Comparison of ENCODE assay signal across 28 cellular contexts in genomic region chr17:81130385-81131288, GRCh38. TPM values are rescaled to one million over a fixed set of nuclear protein-coding genes. Genes with fewer than 3 reads are reported as not detected.
DNase-seq lines count a peak whose midpoint lies in the region; TF ChIP-seq lines count a peak whose summit lies in the region.
"Had no signal": no experiment of that assay in that cellular context is flagged by ENCODE, and none has a peak within 500 bp of the region (broad histone marks: within the 10 kb centered on the region; RNA-seq: fewer than 3 reads in every experiment).

No MANE protein-coding gene starts in this region.

- no peak overlapping the region for H3K27ac Mint-ChIP-seq in neural progenitor cell
- H3K27ac Mint-ChIP-seq in osteocyte (ENCODE audit: unreplicated experiment), result no peak overlapping the region
- H3K27ac Mint-ChIP-seq: activated B cell treated with CpG ODN at 0.5 μM for 24 hours; activated CD4-positive, alpha-beta memory T cell treated with anti-CD3 and anti-CD28 coated beads, Interleukin-2, amount 10 ng/mL, durations not matched to agents 7 days and 5 days; type B pancreatic cell had no signal

- H2AFZ ChIP-seq in hepatocyte, result no peak overlapping the region
- H2AFZ ChIP-seq in neural progenitor cell (replicated peaks), result no peak overlapping the region

- DNase-seq in hepatocyte (ENCODE audit: low spot score) (no peak), neural progenitor cell (ENCODE audit: low spot score) (peak; percentile 62), tibial nerve (ENCODE audit: low spot score in 2 of 2) (no peak), osteocyte (ENCODE audit: extremely low spot score, unreplicated experiment) (no peak), DMS153 (lab: John Stamatoyannopoulos, UW) (no peak), OCI-M2 (lab: John Stamatoyannopoulos, UW; ENCODE audit: unreplicated experiment) (no peak), GM10266 (ENCODE audit: extremely low spot score) (no peak)
- DNase-seq: activated B cell treated with CpG ODN at 0.5 μM for 24 hours; activated CD4-positive, alpha-beta memory T cell treated with anti-CD3 and anti-CD28 coated beads, Interleukin-2, amount 10 ng/mL, durations not matched to agents 7 days and 5 days; activated gamma-delta T cell treated with Interleukin-2 at 50 U/mL for 16 hours; activated T-cell treated with anti-CD3 and anti-CD28 coated beads for 4 hours; adrenal gland; effector CD4-positive, alpha-beta T cell; NCI-H1105 treated with DMSO at 0.1 percent for 48 hours; NCI-H510A treated with DMSO at 0.1 percent for 48 hours; RPMI8226; stimulated activated CD4-positive, alpha-beta T cell treated with anti-CD3 and anti-CD28 coated beads, Interleukin-2, amount 100 ng/mL, for 48 hours; stimulated activated naive CD8-positive, alpha-beta T cell treated with anti-CD3 and anti-CD28 coated beads, Interleukin-15, Interleukin-2, amounts not matched to agents 100 U/mL and 50 U/mL, for 24 hours had no signal

- H3K4me3 ChIP-seq in hepatocyte (no peak overlapping the region), neural progenitor cell (no peak overlapping the region), tibial nerve (peak overlapping the region; percentile 35 to 65 (median 44))
- H3K4me3 ChIP-seq: adrenal gland, cardiac muscle cell, skin epidermis had no signal

- H3K9me3 Mint-ChIP-seq in neural progenitor cell (no peaks in the 10 kb centered on the region), osteocyte (ENCODE audit: unreplicated experiment) (no peaks in the 10 kb centered on the region)
- H3K9me3 Mint-ChIP-seq: activated B cell treated with CpG ODN at 0.5 μM for 24 hours; activated CD4-positive, alpha-beta memory T cell treated with anti-CD3 and anti-CD28 coated beads, Interleukin-2, amount 10 ng/mL, durations not matched to agents 7 days and 5 days; type B pancreatic cell had no signal

- peak in 1 of 2 donors; percentile 76 for TF ChIP-seq EP300 in tibial nerve (IDR thresholded peaks at IDR 0.05)

- no peaks in the 10 kb centered on the region for H3F3A ChIP-seq in neural progenitor cell (ENCODE audit: low read depth)

- H3K36me3 ChIP-seq in hepatocyte (replicated peaks; ENCODE audit: insufficient read depth, low read depth), result no peaks in the 10 kb centered on the region
- H3K36me3 ChIP-seq in neural progenitor cell, result no peaks in the 10 kb centered on the region
- peaks cover 0 to 28% (median 0%) of the 10 kb centered on the region in 3 donors for H3K36me3 ChIP-seq in tibial nerve
- H3K36me3 ChIP-seq: adrenal gland, cardiac muscle cell had no signal

- H3K36me3 Mint-ChIP-seq in neural progenitor cell (no peaks in the 10 kb centered on the region), osteocyte (ENCODE audit: unreplicated experiment) (no peaks in the 10 kb centered on the region)
- H3K36me3 Mint-ChIP-seq: type B pancreatic cell had no signal

- H3K4me1 ChIP-seq in hepatocyte (ENCODE audit: insufficient read depth) (peaks cover 14% of the 10 kb centered on the region), neural progenitor cell (peaks cover 19% of the 10 kb centered on the region), tibial nerve (peaks cover 0 to 43% (median 11%) of the 10 kb centered on the region in 4 donors)
- H3K4me1 ChIP-seq: adrenal gland had no signal

- H3K9me2 ChIP-seq in hepatocyte (replicated peaks; ENCODE audit: insufficient read depth), result no peaks in the 10 kb centered on the region

- H4K20me1 ChIP-seq in hepatocyte (ENCODE audit: insufficient read depth, poor library complexity, severe bottlenecking), result no peaks in the 10 kb centered on the region
- no peaks in the 10 kb centered on the region for H4K20me1 ChIP-seq in neural progenitor cell (ENCODE audit: low read depth)

- no peak for TF ChIP-seq POLR2A in tibial nerve (IDR thresholded peaks at IDR 0.05)

- H3K4me3 Mint-ChIP-seq in neural progenitor cell (no peak overlapping the region), osteocyte (ENCODE audit: unreplicated experiment) (no peak overlapping the region)
- H3K4me3 Mint-ChIP-seq: activated B cell treated with CpG ODN at 0.5 μM for 24 hours; activated CD4-positive, alpha-beta memory T cell treated with anti-CD3 and anti-CD28 coated beads, Interleukin-2, amount 10 ng/mL, durations not matched to agents 7 days and 5 days; type B pancreatic cell had no signal

- H3K27me3 ChIP-seq in hepatocyte (no peaks in the 10 kb centered on the region), neural progenitor cell (no peaks in the 10 kb centered on the region), tibial nerve (no peaks in the 10 kb centered on the region)
- H3K27me3 ChIP-seq: adrenal gland, cardiac muscle cell had no signal

- H3K27me3 Mint-ChIP-seq in neural progenitor cell (ENCODE audit: insufficient read depth, low read depth), result no peaks in the 10 kb centered on the region
- H3K27me3 Mint-ChIP-seq in osteocyte (ENCODE audit: unreplicated experiment), result no peaks in the 10 kb centered on the region
- H3K27me3 Mint-ChIP-seq: activated B cell treated with CpG ODN at 0.5 μM for 24 hours; activated CD4-positive, alpha-beta memory T cell treated with anti-CD3 and anti-CD28 coated beads, Interleukin-2, amount 10 ng/mL, durations not matched to agents 7 days and 5 days; type B pancreatic cell had no signal

- H3K9me3 ChIP-seq in hepatocyte (ENCODE audit: low read depth), result no peaks in the 10 kb centered on the region
- no peaks in the 10 kb centered on the region for H3K9me3 ChIP-seq in neural progenitor cell (ENCODE audit: low read depth)
- H3K9me3 ChIP-seq in tibial nerve, result no peaks in the 10 kb centered on the region
- H3K9me3 ChIP-seq: adrenal gland had no signal

- H3K27ac ChIP-seq in angular gyrus (ENCODE audit: low read depth, low read length), result peak overlapping the region; percentile 100
- H3K27ac ChIP-seq in hepatocyte, result peak overlapping the region; percentile 76
- H3K27ac ChIP-seq in neural progenitor cell, result no peak overlapping the region
- H3K27ac ChIP-seq in tibial nerve, result peak overlapping the region; percentile 77 to 95 (median 87)
- H3K27ac ChIP-seq: adrenal gland, cardiac muscle cell had no signal

- WGBS in hepatocyte (ENCODE audit: low lambda C conversion rate, missing lambda C conversion rate), result 89% methylated on average over 36 of the region's 38 CpGs
- WGBS in tibial nerve, 2 donors, result 48 to 52% methylated on average over 13 to 30 of the region's 38 CpGs

- no peak overlapping the region for H3K9ac ChIP-seq in neural progenitor cell

- H3K4me1 Mint-ChIP-seq in neural progenitor cell (peaks cover 5% of the 10 kb centered on the region), osteocyte (ENCODE audit: unreplicated experiment) (no peaks in the 10 kb centered on the region)
- H3K4me1 Mint-ChIP-seq: activated B cell treated with CpG ODN at 0.5 μM for 24 hours; activated CD4-positive, alpha-beta memory T cell treated with anti-CD3 and anti-CD28 coated beads, Interleukin-2, amount 10 ng/mL, durations not matched to agents 7 days and 5 days had no signal

- TF ChIP-seq CTCF in hepatocyte (IDR thresholded peaks at IDR 0.05; ENCODE audit: poor library complexity) (no peak), neural progenitor cell (IDR thresholded peaks at IDR 0.05) (no peak), tibial nerve (IDR thresholded peaks at IDR 0.05) (no peak), osteocyte (IDR thresholded peaks at IDR 0.05) (no peak), GM10266 (IDR thresholded peaks at IDR 0.05; ENCODE audit: control insufficient read depth, insufficient read depth, low read depth, missing control alignments) (no peak)

- H3K4me2 ChIP-seq in hepatocyte (peak overlapping the region; percentile 41), neural progenitor cell (no peak overlapping the region)

- H3K79me2 ChIP-seq in hepatocyte, result no peaks in the 10 kb centered on the region
- no peaks in the 10 kb centered on the region for H3K79me2 ChIP-seq in neural progenitor cell (ENCODE audit: low read depth)

RNA-seq across cellular contexts. Expression of gene PVALEF, which starts 34.7 kb away (rescaled TPM):
- total RNA-seq in hepatocyte (not detected in 2 replicates), neural progenitor cell (ENCODE audit: low replicate concordance) (not detected in 2 replicates), tibial nerve (not detected), osteocyte (not detected in 2 replicates)
- polyA plus RNA-seq in hepatocyte, result 0.15 TPM in 1 of 2 replicates, not detected in the other
- total RNA-seq: activated B cell treated with CpG ODN at 0.5 μM for 24 hours; activated CD4-positive, alpha-beta memory T cell treated with anti-CD3 and anti-CD28 coated beads, Interleukin-2, amount 10 ng/mL, durations not matched to agents 7 days and 5 days; adrenal gland; Daoy; glomerular endothelial cell; left lobe of liver; myocyte; posterior vena cava had no signal
- polyA plus RNA-seq: adrenal gland, esophagus had no signal

RNA-seq across cellular contexts. Expression of gene AATK, which starts 35.4 kb away (rescaled TPM):
- total RNA-seq in hepatocyte, result 5.7 and 6.7 TPM in 2 replicates
- 5.4 and 6.3 TPM in 2 replicates for polyA plus RNA-seq in hepatocyte
- total RNA-seq in neural progenitor cell (ENCODE audit: low replicate concordance), result 0.32 and 4.4 TPM in 2 replicates
- total RNA-seq in tibial nerve, result 100 to 1,000 TPM; 247 to 385 (median 322) TPM
- 0.37 TPM in 1 of 2 replicates, not detected in the other for total RNA-seq in osteocyte

Comparison
In these comparisons a context has a peak if more than half of its experiments do, and no peak if none do; other contexts are left out.
1. H3K4me3 ChIP-seq: peak in tibial nerve (4 of 4); none in hepatocyte (single experiment) and neural progenitor cell (single experiment).
2. RNA of gene AATK, which starts 35.4 kb away (total RNA-seq): 247 to 385 TPM in tibial nerve; 5.7 to 6.7 TPM in hepatocyte, 0.32 to 4.4 TPM in neural progenitor cell and 0.37 TPM in osteocyte; every median in the first group is over 10 times any median in the second.